8 cellular contexts compared by ENCODE assay signal in genomic region chr2:584863-585823, GRCh38.
A peak's percentile ranks its signal among the peaks of the same experiment; 100 is the strongest.
DNase-seq lines count a peak whose midpoint lies in the region; ATAC-seq and TF ChIP-seq lines count a peak whose summit lies in the region.

No MANE protein-coding gene starts in this region.

- no peak for DNase-seq in activated CD4-positive, CD25-positive, alpha-beta regulatory T cell (lab: John Stamatoyannopoulos, UW)
- peak; percentile 1 for DNase-seq in activated T-cell treated with anti-CD3 and anti-CD28 coated beads for 4 hours
- peak in 2 of 3 donors; percentile 25 for DNase-seq in stimulated activated CD4-positive, alpha-beta T cell treated with anti-CD3 and anti-CD28 coated beads, Interleukin-12 subunit alpha, Interleukin-12 subunit beta, amount 100 ng/mL, for 48 hours (ENCODE audit: low read depth in 2 of 3, low spot score in 1 of 3)
- DNase-seq in HEK293T (ENCODE audit: extremely low spot score) = no peak
- DNase-seq in HPDE6-E6E7 (ENCODE audit: extremely low spot score) = no peak
- DNase-seq in GDM1 (lab: John Stamatoyannopoulos, UW) = no peak

- CTCF ChIA-PET in HEK293T (lab: Yijun Ruan, JAX) = no interaction called here

- POLR2A ChIA-PET in HEK293T (lab: Yijun Ruan, JAX) = no interaction called here

- ATAC-seq in activated CD4-positive, CD25-positive, alpha-beta regulatory T cell treated with anti-CD3 and anti-CD28 coated beads, Interleukin-2, amount 50 U/mL, for 24 hours = peak; percentile 60 to 75
- peak; percentile 96 for ATAC-seq in HG03558 (IDR thresholded peaks at IDR 0.05; ENCODE audit: extremely low read depth, unreplicated experiment)

TF ChIP-seq in HEK293T, 16 proteins besides CTCF, POLR2A, EP300 and RAD21:
- TF ChIP-seq ZNF384 (IDR thresholded peaks at IDR 0.05) (no peak), FOXM1 (IDR thresholded peaks at IDR 0.05; ENCODE audit: borderline replicate concordance) (no peak), CTBP1 (IDR thresholded peaks at IDR 0.05; ENCODE audit: borderline replicate concordance) (no peak), TARDBP (IDR thresholded peaks at IDR 0.05) (no peak), NFRKB (IDR thresholded peaks at IDR 0.05) (no peak), PKNOX1 (IDR thresholded peaks at IDR 0.05) (no peak), SP1 (IDR thresholded peaks at IDR 0.05) (no peak), BHLHE40 (IDR thresholded peaks at IDR 0.05; ENCODE audit: borderline replicate concordance) (no peak), FOXK2 (IDR thresholded peaks at IDR 0.05) (no peak), ARNT (IDR thresholded peaks at IDR 0.05) (no peak), SUZ12 (IDR thresholded peaks at IDR 0.05) (no peak), ELF4 (IDR thresholded peaks at IDR 0.05) (no peak)
TF ChIP-seq in HEK293T: peak in this region for 0.

Comparison
In these comparisons a context has a peak if more than half of its experiments do, and no peak if none do; other contexts are left out.
1. DNase-seq: peak in activated T-cell treated with anti-CD3 and anti-CD28 coated beads for 4 hours (single experiment) and stimulated activated CD4-positive, alpha-beta T cell treated with anti-CD3 and anti-CD28 coated beads, Interleukin-12 subunit alpha, Interleukin-12 subunit beta, amount 100 ng/mL, for 48 hours (2 of 3); none in activated CD4-positive, CD25-positive, alpha-beta regulatory T cell (0 of 4), HEK293T (single experiment), HPDE6-E6E7 (single experiment) and GDM1 (single experiment).